Comparison of ENCODE assay signal across 24 cellular contexts in genomic region chr7:65429642-65430343, GRCh38.
"Had no signal": no experiment of that assay in that cellular context is flagged by ENCODE, and none has a peak within 500 bp of the region (broad histone marks: within the 10 kb centered on the region; RNA-seq: fewer than 3 reads in every experiment).

No MANE protein-coding gene starts in this region.

- H3K4me3 Mint-ChIP-seq: activated CD4-positive, alpha-beta memory T cell treated with anti-CD3 and anti-CD28 coated beads, Interleukin-2, amount 10 ng/mL, durations not matched to agents 7 days and 5 days; activated naive CD4-positive, alpha-beta T cell treated with anti-CD3 and anti-CD28 coated beads, Interleukin-2, amount 50 U/mL, for 24 hours; brain; dendritic cell treated with granulocyte-macrophage colony-stimulating factor and Interleukin-4, amounts not matched to agents 40 ng/mL and 50 ng/mL, for 4 days; immature natural killer cell; natural killer cell had no signal

- H3K27ac ChIP-seq: left lung, neutrophil, ovary, prostate gland, upper lobe of right lung had no signal

- H3K4me3 ChIP-seq: left lung, lung, ovary, prostate gland, upper lobe of right lung had no signal

- H3K27me3 Mint-ChIP-seq: activated naive CD4-positive, alpha-beta T cell treated with anti-CD3 and anti-CD28 coated beads, Interleukin-2, amount 50 U/mL, for 24 hours; brain; dendritic cell treated with granulocyte-macrophage colony-stimulating factor and Interleukin-4, amounts not matched to agents 40 ng/mL and 50 ng/mL, for 4 days had no signal

- H3K36me3 ChIP-seq: left lung, neutrophil, ovary, prostate gland, upper lobe of right lung had no signal

- H3K4me1 Mint-ChIP-seq: activated CD4-positive, alpha-beta memory T cell treated with anti-CD3 and anti-CD28 coated beads, Interleukin-2, amount 10 ng/mL, durations not matched to agents 7 days and 5 days; activated naive CD4-positive, alpha-beta T cell treated with anti-CD3 and anti-CD28 coated beads, Interleukin-2, amount 50 U/mL, for 24 hours; brain had no signal

- H3K27ac Mint-ChIP-seq: activated CD4-positive, alpha-beta memory T cell treated with anti-CD3 and anti-CD28 coated beads, Interleukin-2, amount 10 ng/mL, durations not matched to agents 7 days and 5 days; activated naive CD4-positive, alpha-beta T cell treated with anti-CD3 and anti-CD28 coated beads, Interleukin-2, amount 50 U/mL, for 24 hours; brain; dendritic cell treated with granulocyte-macrophage colony-stimulating factor and Interleukin-4, amounts not matched to agents 40 ng/mL and 50 ng/mL, for 4 days had no signal

- H3K9me3 ChIP-seq: ovary, prostate gland, upper lobe of right lung had no signal

- H3K4me1 ChIP-seq: left lung, prostate gland, upper lobe of right lung had no signal

- H3K36me3 Mint-ChIP-seq: activated naive CD4-positive, alpha-beta T cell treated with anti-CD3 and anti-CD28 coated beads, Interleukin-2, amount 50 U/mL, for 24 hours; brain had no signal

- ATAC-seq: esophagus mucosa; left lung; stimulated activated naive CD8-positive, alpha-beta T cell treated with anti-CD3 and anti-CD28 coated beads, Interleukin-15, Interleukin-2, amounts not matched to agents 100 U/mL and 50 U/mL, for 24 hours; upper lobe of right lung had no signal

- DNase-seq: activated CD4-positive, alpha-beta memory T cell treated with anti-CD3 and anti-CD28 coated beads, Interleukin-2, amount 10 ng/mL, durations not matched to agents 7 days and 5 days; activated CD4-positive, alpha-beta T cell treated with anti-CD3 and anti-CD28 coated beads for 48 hours; activated gamma-delta T cell treated with Interleukin-2 at 50 U/mL for 16 hours; activated T-cell treated with anti-CD3 and anti-CD28 coated beads, Interleukin-2, amount 50 U/mL, for 1 hour; aorta; caudate nucleus; effector CD8-positive, alpha-beta T cell; foreskin melanocyte; immature natural killer cell; left lung; natural killer cell; ovary; stimulated activated CD4-positive, alpha-beta T cell treated with anti-CD3 and anti-CD28 coated beads, Interleukin-12 subunit alpha, Interleukin-12 subunit beta, amount 100 ng/mL, for 4 hours; stimulated activated CD4-positive, alpha-beta T cell treated with anti-CD3 and anti-CD28 coated beads, Interleukin-4, amount 100 ng/mL, for 4 hours; stimulated activated naive CD8-positive, alpha-beta T cell treated with anti-CD3 and anti-CD28 coated beads, Interleukin-15, Interleukin-2, amounts not matched to agents 100 U/mL and 50 U/mL, for 24 hours; T-helper 2 cell; upper lobe of right lung had no signal

- H3K27me3 ChIP-seq: left lung, neutrophil, ovary, upper lobe of right lung had no signal
